1 cellular context compared by ENCODE assay signal in the genomic region with DNA sequence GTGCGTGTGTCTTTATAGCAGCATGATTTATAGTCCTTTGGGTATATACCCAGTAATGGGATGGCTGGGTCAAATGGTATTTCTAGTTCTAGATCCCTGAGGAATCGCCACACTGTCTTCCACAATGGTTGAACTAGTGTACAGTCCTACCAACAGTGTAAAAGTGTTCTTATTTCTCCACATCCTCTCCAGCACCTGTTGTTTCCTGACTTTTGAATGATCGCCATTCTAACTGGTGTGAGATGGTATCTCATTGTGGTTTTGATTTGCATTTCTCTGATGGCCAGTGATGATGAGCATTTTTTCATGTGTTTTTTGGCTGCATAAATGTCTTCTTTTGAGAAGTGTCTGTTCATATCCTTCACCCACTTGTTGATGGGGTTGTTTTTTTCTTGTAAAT.
TF ChIP-seq lines count a peak whose summit lies in the region.

No MANE protein-coding gene starts in this region.

TF ChIP-seq in HEK293, 187 proteins besides CTCF, POLR2A, EP300 and RAD21:
- peak; percentile 87 for TF ChIP-seq SCRT2 (tag by site-specific recombination; IDR thresholded peaks at IDR 0.05)
- TF ChIP-seq ZNF184 (tag by site-specific recombination; IDR thresholded peaks at IDR 0.05): peak; percentile 75; the same call in 1 of the 2 replicates
- TF ChIP-seq SCRT1 (tag by site-specific recombination; IDR thresholded peaks at IDR 0.05; ENCODE audit: borderline replicate concordance): peak; percentile 76
